Comparison of ENCODE assay signal across 8 cellular contexts in genomic region chr10:34994565-34995142, GRCh38.
DNase-seq lines count a peak whose midpoint lies in the region; ATAC-seq, FAIRE-seq and TF ChIP-seq lines count a peak whose summit lies in the region.

No MANE protein-coding gene starts in this region.

- ATAC-seq in GM19023 (IDR thresholded peaks at IDR 0.05; ENCODE audit: unreplicated experiment) (peak; percentile 78), HG03103 (IDR thresholded peaks at IDR 0.05; ENCODE audit: low read depth, unreplicated experiment) (peak; percentile 93)
- ATAC-seq in naive thymus-derived CD4-positive, alpha-beta T cell = peak; percentile 71

- DNase-seq in NCI-H446 (lab: John Stamatoyannopoulos, UW) (peak; percentile 19 to 59), endothelial cell of umbilical vein (ENCODE audit: low read depth, low spot score) (peak; percentile 87)
- peak; percentile 42 to 57 for DNase-seq in activated CD4-positive, alpha-beta T cell treated with anti-CD3 and anti-CD28 coated beads, Interleukin-2, amount 50 U/mL, for 48 hours
- DNase-seq in naive thymus-derived CD4-positive, alpha-beta T cell = peak in 8 of 9 donors; percentile 18 to 78 (median 50)

- no peak overlapping the region for H3K4me3 ChIP-seq in BLaER1 treated with 17β-estradiol and CSF1 and Interleukin-3, amounts not matched to agents 10 nM and 100 nM
- H3K4me3 ChIP-seq in endothelial cell of umbilical vein (replicated peaks in 1 of 3; ENCODE audit: insufficient read depth in 1 of 3, low read depth in 1 of 3, low read length in 3 of 3) = no peak overlapping the region
- H3K4me3 ChIP-seq in naive thymus-derived CD4-positive, alpha-beta T cell (ENCODE audit: low read length) = no peak overlapping the region

- intact Hi-C loops in endothelial cell of umbilical vein (cut with micrococcal nuclease) = loop anchor here (1.0 to 5.0 kb wide), 7 partner anchors 33 to 327 kb away; partner anchors contain the start of genes CREM and CUL2
- intact Hi-C loops in naive thymus-derived CD4-positive, alpha-beta T cell (cut with micrococcal nuclease) = loop anchor here (1.0 to 10.0 kb wide), 9 partner anchors 17 to 340 kb away; partner anchors contain the start of genes CCNY (in 1 of the 2), CREM (in 1 of the 2) and CUL2 (in 1 of the 2)

- peaks cover 0 to 17% (median 10%) of the 10 kb centered on the region in 7 donors for H3K4me1 Mint-ChIP-seq in naive thymus-derived CD4-positive, alpha-beta T cell
- H3K4me1 Mint-ChIP-seq in stimulated activated naive CD8-positive, alpha-beta T cell treated with anti-CD3 and anti-CD28 coated beads, Interleukin-15, Interleukin-2, amounts not matched to agents 100 ng/mL and 50 ng/mL, for 24 hours (ENCODE audit: low read depth) = peaks cover 12% of the 10 kb centered on the region

- CTCF ChIA-PET in endothelial cell of umbilical vein (lab: Charles Lee) = interaction anchor here (0.6 to 4.9 kb wide), 48 partner anchors 8 to 1886 kb away, joined by 3 to 90 read pairs (median 4); partner anchors contain the start of genes CREM and CUL2
- CTCF ChIA-PET in naive thymus-derived CD4-positive, alpha-beta T cell (lab: Charles Lee) = interaction anchor here (0.7 to 2.9 kb wide), 13 partner anchors 9 to 225 kb away, joined by 3 to 40 read pairs (median 5); no protein-coding TSS in a partner anchor

- no peaks in the 10 kb centered on the region for H3K9me1 ChIP-seq in endothelial cell of umbilical vein (replicated peaks; ENCODE audit: control insufficient read depth, extremely low read depth, insufficient read depth, low read length)

- H4K20me1 ChIP-seq in BLaER1 treated with 17β-estradiol and CSF1 and Interleukin-3, amounts not matched to agents 10 nM and 100 nM = no peaks in the 10 kb centered on the region
- H4K20me1 ChIP-seq in endothelial cell of umbilical vein (replicated peaks; ENCODE audit: control insufficient read depth, extremely low read depth, insufficient read depth, low read length) = no peaks in the 10 kb centered on the region

- TF ChIP-seq CTCF in endothelial cell of umbilical vein (IDR thresholded peaks at IDR 0.05; ENCODE audit: extremely low read depth in 1 of 2, insufficient read depth in 1 of 2, low read depth in 1 of 2, low read length in 2 of 2) = peak; percentile 67

- H3K4me3 Mint-ChIP-seq in naive thymus-derived CD4-positive, alpha-beta T cell = no peak overlapping the region
- no peak overlapping the region for H3K4me3 Mint-ChIP-seq in stimulated activated naive CD8-positive, alpha-beta T cell treated with anti-CD3 and anti-CD28 coated beads, Interleukin-15, Interleukin-2, amounts not matched to agents 100 ng/mL and 50 ng/mL, for 24 hours

- peaks cover 0 to 5% (median 0%) of the 10 kb centered on the region in 11 experiments; a peak in 2 of 22 replicates for H3K36me3 ChIP-seq in BLaER1 treated with 17β-estradiol and CSF1 and Interleukin-3, amounts not matched to agents 10 nM and 100 nM
- peaks cover 0 to 2% of the 10 kb centered on the region in 2 experiments for H3K36me3 ChIP-seq in endothelial cell of umbilical vein (ENCODE audit: control insufficient read depth in 2 of 2, extremely low read depth in 1 of 2, insufficient read depth in 2 of 2, low read length in 2 of 2)
- H3K36me3 ChIP-seq in naive thymus-derived CD4-positive, alpha-beta T cell (ENCODE audit: control insufficient read depth in 2 of 3, insufficient read depth in 3 of 3, low read length in 3 of 3) = no peaks in the 10 kb centered on the region

- H2AFZ ChIP-seq in endothelial cell of umbilical vein (ENCODE audit: low read depth, low read length) = no peak overlapping the region

- H3K27me3 ChIP-seq in BLaER1 treated with 17β-estradiol and CSF1 and Interleukin-3, amounts not matched to agents 10 nM and 100 nM = no peaks in the 10 kb centered on the region
- H3K27me3 ChIP-seq in endothelial cell of umbilical vein (ENCODE audit: control insufficient read depth in 2 of 2, insufficient read depth in 2 of 2, low read length in 2 of 2) = no peaks in the 10 kb centered on the region
- no peaks in the 10 kb centered on the region for H3K27me3 ChIP-seq in naive thymus-derived CD4-positive, alpha-beta T cell (ENCODE audit: control insufficient read depth in 2 of 2, insufficient read depth in 2 of 2, low read length in 2 of 2)

- H3K79me2 ChIP-seq in endothelial cell of umbilical vein (ENCODE audit: control insufficient read depth, insufficient read depth, low read length) = no peaks in the 10 kb centered on the region

- peaks cover 0 to 7% (median 0%) of the 10 kb centered on the region in 5 donors for H3K36me3 Mint-ChIP-seq in naive thymus-derived CD4-positive, alpha-beta T cell
- no peaks in the 10 kb centered on the region for H3K36me3 Mint-ChIP-seq in stimulated activated naive CD8-positive, alpha-beta T cell treated with anti-CD3 and anti-CD28 coated beads, Interleukin-15, Interleukin-2, amounts not matched to agents 100 ng/mL and 50 ng/mL, for 24 hours (ENCODE audit: low read depth)

- dilution Hi-C loops in endothelial cell of umbilical vein (cut with MboI; ENCODE audit: extremely low pct_ligation_motif_present, low sequenced_read_pairs) = no loop called here

- peak overlapping the region in 6 of 11 experiments; percentile 3 to 38 (median 13); a peak in 6 of 22 replicates for H3K4me2 ChIP-seq in BLaER1 treated with 17β-estradiol and CSF1 and Interleukin-3, amounts not matched to agents 10 nM and 100 nM
- no peak overlapping the region for H3K4me2 ChIP-seq in endothelial cell of umbilical vein (ENCODE audit: insufficient read depth, low read length)

- no TSS peak for BruUV-seq in endothelial cell of umbilical vein (replicated peaks; lab: Mats Ljungman, UMichigan)

- TF ChIP-seq POLR2A in endothelial cell of umbilical vein (IDR thresholded peaks at IDR 0.05; ENCODE audit: low read depth, low read length) = no peak

- peak overlapping the region in 2 of 11 experiments; percentile 5 to 7; a peak in 2 of 22 replicates for H3K27ac ChIP-seq in BLaER1 treated with 17β-estradiol and CSF1 and Interleukin-3, amounts not matched to agents 10 nM and 100 nM
- H3K27ac ChIP-seq in endothelial cell of umbilical vein (ENCODE audit: insufficient read depth, low read depth, low read length) = no peak overlapping the region
- no peak overlapping the region for H3K27ac ChIP-seq in naive thymus-derived CD4-positive, alpha-beta T cell (ENCODE audit: low read depth, low read length)

- POLR2A ChIA-PET in endothelial cell of umbilical vein (lab: Charles Lee) = interaction anchor here (1.2 kb wide), 1 partner anchor 15 kb away, joined by 3 read pairs; no protein-coding TSS in a partner anchor
- POLR2A ChIA-PET in naive thymus-derived CD4-positive, alpha-beta T cell (lab: Charles Lee) = interaction anchor here (0.5 kb wide), 1 partner anchor 185 kb away, joined by 4 read pairs; no protein-coding TSS in a partner anchor

- no peaks in the 10 kb centered on the region for H3K27me3 Mint-ChIP-seq in naive thymus-derived CD4-positive, alpha-beta T cell
- no peaks in the 10 kb centered on the region for H3K27me3 Mint-ChIP-seq in stimulated activated naive CD8-positive, alpha-beta T cell treated with anti-CD3 and anti-CD28 coated beads, Interleukin-15, Interleukin-2, amounts not matched to agents 100 ng/mL and 50 ng/mL, for 24 hours

- H3K9ac ChIP-seq in BLaER1 treated with 17β-estradiol and CSF1 and Interleukin-3, amounts not matched to agents 10 nM and 100 nM = no peak overlapping the region; a peak in 1 of 22 replicates
- no peak overlapping the region for H3K9ac ChIP-seq in endothelial cell of umbilical vein (replicated peaks; ENCODE audit: extremely low read depth, insufficient read depth, low read length)

- no peaks in the 10 kb centered on the region for H3K9me3 Mint-ChIP-seq in naive thymus-derived CD4-positive, alpha-beta T cell
- H3K9me3 Mint-ChIP-seq in stimulated activated naive CD8-positive, alpha-beta T cell treated with anti-CD3 and anti-CD28 coated beads, Interleukin-15, Interleukin-2, amounts not matched to agents 100 ng/mL and 50 ng/mL, for 24 hours = no peaks in the 10 kb centered on the region

- FAIRE-seq in endothelial cell of umbilical vein (lab: Jason Lieb, UNC) = peak; percentile 80

- peaks cover 8 to 40% (median 28%) of the 10 kb centered on the region in 10 experiments; a peak in 18 of 20 replicates for H3K4me1 ChIP-seq in BLaER1 treated with 17β-estradiol and CSF1 and Interleukin-3, amounts not matched to agents 10 nM and 100 nM
- peaks cover 7% of the 10 kb centered on the region for H3K4me1 ChIP-seq in endothelial cell of umbilical vein (ENCODE audit: control insufficient read depth, extremely low read depth, insufficient read depth, low read length)
- H3K4me1 ChIP-seq in naive thymus-derived CD4-positive, alpha-beta T cell (ENCODE audit: control insufficient read depth in 2 of 2, insufficient read depth in 2 of 2, low read length in 2 of 2) = peaks cover 0 to 8% of the 10 kb centered on the region in 2 donors

- peaks cover 0 to 19% (median 0%) of the 10 kb centered on the region in 11 experiments; a peak in 6 of 22 replicates for H3K9me3 ChIP-seq in BLaER1 treated with 17β-estradiol and CSF1 and Interleukin-3, amounts not matched to agents 10 nM and 100 nM (replicated peaks in 1 of 11)
- no peaks in the 10 kb centered on the region for H3K9me3 ChIP-seq in endothelial cell of umbilical vein (replicated peaks; ENCODE audit: control insufficient read depth, insufficient read depth, low read length)
- no peaks in the 10 kb centered on the region for H3K9me3 ChIP-seq in naive thymus-derived CD4-positive, alpha-beta T cell (ENCODE audit: control insufficient read depth in 2 of 3, low read length in 3 of 3)

- H3K27ac Mint-ChIP-seq in naive thymus-derived CD4-positive, alpha-beta T cell = peak overlapping the region in 6 of 9 donors; percentile 28 to 83 (median 56)
- peak overlapping the region; percentile 67 for H3K27ac Mint-ChIP-seq in stimulated activated naive CD8-positive, alpha-beta T cell treated with anti-CD3 and anti-CD28 coated beads, Interleukin-15, Interleukin-2, amounts not matched to agents 100 ng/mL and 50 ng/mL, for 24 hours

TF ChIP-seq in endothelial cell of umbilical vein, 7 proteins besides CTCF, POLR2A, EP300 and RAD21:
- TF ChIP-seq GATA2 (IDR thresholded peaks at IDR 0.05; ENCODE audit: insufficient read depth, insufficient read length, low read depth, low read length) = no peak
- no peak for TF ChIP-seq MYC (IDR thresholded peaks at IDR 0.05; ENCODE audit: low read depth, low read length)
- TF ChIP-seq MAX (IDR thresholded peaks at IDR 0.05; ENCODE audit: insufficient read depth, insufficient read length) = no peak
- TF ChIP-seq FOS (IDR thresholded peaks at IDR 0.05; ENCODE audit: borderline replicate concordance, insufficient read depth, low read length) = peak; percentile 80
- TF ChIP-seq POLR2AphosphoS5 (IDR thresholded peaks at IDR 0.05; ENCODE audit: insufficient read depth, low read depth, low read length) = peak; percentile 41
- no peak for TF ChIP-seq EZH2 (IDR thresholded peaks at IDR 0.05; ENCODE audit: borderline replicate concordance, low read depth, low read length, severe bottlenecking)
- peak; percentile 94 for TF ChIP-seq JUN (IDR thresholded peaks at IDR 0.05; ENCODE audit: borderline replicate concordance, insufficient read depth, insufficient read length, low read depth)
